Comparison of ENCODE assay signal across 11 cellular contexts in the genomic region with DNA sequence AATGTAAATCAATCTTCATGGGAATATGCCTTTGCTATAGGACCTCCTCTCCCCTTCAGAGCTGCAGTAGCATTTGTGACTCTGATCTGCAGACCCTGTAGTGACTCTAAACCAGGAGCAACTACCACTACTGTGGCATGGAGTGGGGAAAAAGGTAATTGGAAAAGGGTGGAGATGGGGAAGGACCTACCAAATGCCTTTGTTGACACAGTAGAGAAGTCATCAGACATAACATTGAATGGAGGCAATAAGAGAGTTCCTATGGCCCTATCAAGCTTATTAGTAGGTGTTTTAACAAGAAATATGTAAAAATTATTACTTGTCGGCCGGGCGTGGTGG. TPM values are rescaled to one million over a fixed set of nuclear protein-coding genes. Genes with fewer than 3 reads are reported as not detected.
DNase-seq lines count a peak whose midpoint lies in the region; FAIRE-seq and TF ChIP-seq lines count a peak whose summit lies in the region.
"Had no signal": no experiment of that assay in that cellular context is flagged by ENCODE, and none has a peak within 500 bp of the region (broad histone marks: within the 10 kb centered on the region; RNA-seq: fewer than 3 reads in every experiment).

No MANE protein-coding gene starts in this region.

- H3K4me3 ChIP-seq in Peyer's patch (no peak overlapping the region), rectal smooth muscle tissue (ENCODE audit: low read length) (no peak overlapping the region)

- no peak for FAIRE-seq in GM19239 (lab: Jason Lieb, UNC)

- H3K4me1 Mint-ChIP-seq in immature natural killer cell, result peaks cover 41 to 46% of the 10 kb centered on the region in 2 donors

- no peak overlapping the region for H3K9ac ChIP-seq in rectal smooth muscle tissue (ENCODE audit: low read length)
- H3K9ac ChIP-seq: KMS-11 had no signal

- H3K4me3 Mint-ChIP-seq in immature natural killer cell, result peak overlapping the region; percentile 19 to 75 (median 63)

- no peaks in the 10 kb centered on the region for H3K9me3 Mint-ChIP-seq in immature natural killer cell
- H3K9me3 Mint-ChIP-seq: central memory CD8-positive, alpha-beta T cell had no signal

- H3K27ac ChIP-seq in Peyer's patch (peak overlapping the region; percentile 19 to 96 (median 52)), rectal smooth muscle tissue (ENCODE audit: low read depth, low read length) (peak overlapping the region; percentile 50)
- H3K27ac ChIP-seq: KMS-11 had no signal

- H3K27me3 ChIP-seq in Peyer's patch, result no peaks in the 10 kb centered on the region
- H3K27me3 ChIP-seq in rectal smooth muscle tissue (ENCODE audit: control insufficient read depth, insufficient read depth, low read length), result no peaks in the 10 kb centered on the region
- H3K27me3 ChIP-seq: left lung had no signal

- H3K4me1 ChIP-seq in Peyer's patch (peaks cover 0 to 55% (median 4%) of the 10 kb centered on the region in 4 donors), rectal smooth muscle tissue (ENCODE audit: control insufficient read depth, insufficient read depth, low read length) (peaks cover 13% of the 10 kb centered on the region)

- no peak for TF ChIP-seq CTCF in GM10266 (IDR thresholded peaks at IDR 0.05; ENCODE audit: control insufficient read depth, insufficient read depth, low read depth, missing control alignments)
- TF ChIP-seq CTCF in Peyer's patch (IDR thresholded peaks at IDR 0.05), result no peak

- no peak for TF ChIP-seq POLR2A in Peyer's patch (IDR thresholded peaks at IDR 0.05)

- peak overlapping the region in 4 of 6 donors; percentile 44 to 85 (median 70) for H3K27ac Mint-ChIP-seq in immature natural killer cell

- H3K27me3 Mint-ChIP-seq in immature natural killer cell (ENCODE audit: low read depth in 3 of 3), result peaks cover 0 to 9% (median 2%) of the 10 kb centered on the region in 3 donors
- H3K27me3 Mint-ChIP-seq: central memory CD8-positive, alpha-beta T cell had no signal

- no peaks in the 10 kb centered on the region for H3K9me3 ChIP-seq in Peyer's patch
- H3K9me3 ChIP-seq: left lung had no signal

- H3K36me3 Mint-ChIP-seq in immature natural killer cell, result no peaks in the 10 kb centered on the region

- DNase-seq in GM10266 (ENCODE audit: extremely low spot score), result peak; percentile 1
- DNase-seq in Peyer's patch, result no peak
- no peak for DNase-seq in immature natural killer cell
- DNase-seq in CD1c-positive myeloid dendritic cell (ENCODE audit: extremely low spot score), result no peak
- no peak for DNase-seq in NCI-H1694 (lab: John Stamatoyannopoulos, UW)
- DNase-seq in GM19239 (ENCODE audit: insufficient read length, low spot score), result no peak
- DNase-seq: left lung, NCI-H446 treated with DMSO at 0.1 percent for 48 hours had no signal

- H3K36me3 ChIP-seq in Peyer's patch (no peaks in the 10 kb centered on the region), rectal smooth muscle tissue (ENCODE audit: control insufficient read depth, insufficient read depth, low read length) (no peaks in the 10 kb centered on the region)
- H3K36me3 ChIP-seq: left lung had no signal

RNA-seq across cellular contexts. Expression of a gene that starts 4.7 kb away (rescaled TPM):
- 100 to 1,000 TPM in 1 of 4 donors, 10 to 100 TPM in 3; 38.1 to 123 (median 67.0) TPM for total RNA-seq in Peyer's patch
- polyA plus RNA-seq in immature natural killer cell, result 10 to 100 TPM in 2 of 3 donors, 1 to 10 TPM in 1; 9.7 to 81.3 (median 22.5) TPM

RNA-seq across cellular contexts. Expression of a gene that starts 4.9 kb away (rescaled TPM):
- 1 to 10 TPM in 2 of 4 donors, under 1 TPM in 1, not detected in 1; 0.88 to 1.7 (median 1.5) TPM for total RNA-seq in Peyer's patch
- polyA plus RNA-seq in immature natural killer cell, result 1 to 10 TPM in 2 of 3 donors, under 1 TPM in 1; 0.70 to 3.8 (median 2.4) TPM

RNA-seq across cellular contexts. Expression of a gene that starts 7.5 kb away (rescaled TPM):
- 100 to 1,000 TPM in 3 of 4 donors, 10 to 100 TPM in 1; 85.7 to 199 (median 146) TPM for total RNA-seq in Peyer's patch
- 1 to 10 TPM; 1.5 to 3.2 (median 1.9) TPM for polyA plus RNA-seq in immature natural killer cell

RNA-seq across cellular contexts. Expression of a gene that starts 13.3 kb away (rescaled TPM):
- total RNA-seq in Peyer's patch, result 10 to 100 TPM; 11.8 to 42.9 (median 19.1) TPM
- 10 to 100 TPM; 77.7 to 97.1 (median 94.6) TPM for polyA plus RNA-seq in immature natural killer cell

RNA-seq across cellular contexts. Expression of a gene that starts 24.5 kb away (rescaled TPM):
- total RNA-seq in Peyer's patch, result 10 to 100 TPM; 33.9 to 53.6 (median 44.7) TPM
- polyA plus RNA-seq in immature natural killer cell, result 10 to 100 TPM; 26.5 to 44.6 (median 28.8) TPM
